Comparison of ENCODE assay signal across 27 cellular contexts in genomic region chr3:42721690-42722089, GRCh38. TPM values are rescaled to one million over a fixed set of nuclear protein-coding genes. Genes with fewer than 3 reads are reported as not detected.
DNase-seq lines count a peak whose midpoint lies in the region; ATAC-seq and TF ChIP-seq lines count a peak whose summit lies in the region.
"Had no signal": no experiment of that assay in that cellular context is flagged by ENCODE, and none has a peak within 500 bp of the region (broad histone marks: within the 10 kb centered on the region; RNA-seq: fewer than 3 reads in every experiment).

No MANE protein-coding gene starts in this region.

- no peaks in the 10 kb centered on the region for H3K9me3 ChIP-seq in heart left ventricle
- H3K9me3 ChIP-seq in right atrium auricular region = no peaks in the 10 kb centered on the region
- H3K9me3 ChIP-seq: ascending aorta, neutrophil had no signal

- intact Hi-C loops in heart left ventricle (cut with DNase I) (loop anchor here in 1 of 10 donors (2.0 kb wide), 1 partner anchor 19 kb away; the partner anchor contains the start of gene HHATL), cardiac septum (cut with DNase I) (no loop called here), sciatic nerve (cut with DNase I) (no loop called here)

- H3K4me3 ChIP-seq in heart left ventricle (no peak overlapping the region), right atrium auricular region (no peak overlapping the region)
- H3K4me3 ChIP-seq: ascending aorta, smooth muscle cell had no signal

- TF ChIP-seq POLR2A in heart left ventricle (IDR thresholded peaks at IDR 0.05) = no peak

- H3K27me3 ChIP-seq in heart left ventricle (peaks cover 0 to 2% (median 0%) of the 10 kb centered on the region in 9 donors), right atrium auricular region (no peaks in the 10 kb centered on the region)
- H3K27me3 ChIP-seq: ascending aorta, neutrophil had no signal

- H3K9me3 Mint-ChIP-seq in activated naive CD4-positive, alpha-beta T cell treated with anti-CD3 and anti-CD28 coated beads, Interleukin-2, amount 50 U/mL, for 72 hours = no peaks in the 10 kb centered on the region
- H3K9me3 Mint-ChIP-seq: activated naive CD4-positive, alpha-beta T cell treated with anti-CD3 and anti-CD28 coated beads, Interleukin-2, amount 10 ng/mL, durations not matched to agents 7 days and 5 days; memory B cell had no signal

- peak overlapping the region in 11 of 12 donors; percentile 21 to 79 (median 50) for H3K27ac ChIP-seq in heart left ventricle
- H3K27ac ChIP-seq in right atrium auricular region = peak overlapping the region; percentile 82 to 86
- H3K27ac ChIP-seq: neutrophil had no signal

- no peaks in the 10 kb centered on the region for H3K36me3 Mint-ChIP-seq in activated naive CD4-positive, alpha-beta T cell treated with anti-CD3 and anti-CD28 coated beads, Interleukin-2, amount 50 U/mL, for 72 hours
- H3K36me3 Mint-ChIP-seq: activated naive CD4-positive, alpha-beta T cell treated with anti-CD3 and anti-CD28 coated beads, Interleukin-2, amount 10 ng/mL, durations not matched to agents 7 days and 5 days; memory B cell had no signal

- ATAC-seq in heart left ventricle (peak in 2 of 4 donors; percentile 68 to 75), sciatic nerve (peak; percentile 59), HG02973 (IDR thresholded peaks at IDR 0.05; ENCODE audit: unreplicated experiment) (no peak)
- ATAC-seq in activated naive CD4-positive, alpha-beta T cell treated with anti-CD3 and anti-CD28 coated beads, Interleukin-2, amount 50 U/mL, for 72 hours = no peak
- ATAC-seq: SK-N-SH treated with all-trans-retinoic acid at 6 μM for 48 hours had no signal

- TF ChIP-seq CTCF in heart left ventricle (IDR thresholded peaks at IDR 0.05) = no peak
- TF ChIP-seq CTCF in right atrium auricular region (IDR thresholded peaks at IDR 0.05) = no peak

- H3K36me3 ChIP-seq in heart left ventricle = no peaks in the 10 kb centered on the region
- no peaks in the 10 kb centered on the region for H3K36me3 ChIP-seq in right atrium auricular region
- H3K36me3 ChIP-seq: ascending aorta, neutrophil had no signal

- 11 to 31% (median 29%) methylated on average over 1 of the region's 1 CpG for WGBS in heart left ventricle, 4 donors

- no peak overlapping the region for H3K27ac Mint-ChIP-seq in activated naive CD4-positive, alpha-beta T cell treated with anti-CD3 and anti-CD28 coated beads, Interleukin-2, amount 50 U/mL, for 72 hours
- H3K27ac Mint-ChIP-seq: activated naive CD4-positive, alpha-beta T cell treated with anti-CD3 and anti-CD28 coated beads, Interleukin-2, amount 10 ng/mL, durations not matched to agents 7 days and 5 days; memory B cell had no signal

- DNase-seq in heart left ventricle (peak in 2 of 5 donors; percentile 22 to 23), cardiac septum (ENCODE audit: low spot score) (no peak), right atrium auricular region (ENCODE audit: low spot score) (peak; percentile 40), sciatic nerve (ENCODE audit: low spot score) (no peak), COLO829 (ENCODE audit: low spot score) (no peak), NCI-H510A treated with DMSO at 0.1 percent for 48 hours (lab: John Stamatoyannopoulos, UW) (no peak)
- no peak for DNase-seq in activated naive CD4-positive, alpha-beta T cell treated with anti-CD3 and anti-CD28 coated beads, Interleukin-2, amount 50 U/mL, for 72 hours (ENCODE audit: low spot score in 2 of 2)
- DNase-seq: 8988T; activated CD4-positive, alpha-beta T cell treated with anti-CD3 and anti-CD28 coated beads for 4 hours; activated naive CD4-positive, alpha-beta T cell treated with anti-CD3 and anti-CD28 coated beads, Interleukin-2, amount 10 ng/mL, durations not matched to agents 7 days and 5 days; activated T-cell treated with anti-CD3 and anti-CD28 coated beads, Interleukin-2, amount 50 U/mL, for 48 hours; central memory CD4-positive, alpha-beta T cell; DMS53; GDM1; IMR-90; NCI-H1092; NCI-H2029; RPMI8226 had no signal

- H3K4me1 ChIP-seq in heart left ventricle = peaks cover 0 to 30% (median 2%) of the 10 kb centered on the region in 12 donors
- no peaks in the 10 kb centered on the region for H3K4me1 ChIP-seq in right atrium auricular region

RNA-seq across cellular contexts. Expression of gene HHATL, which starts 19.1 kb away (rescaled TPM):
- total RNA-seq in heart left ventricle (100 to 1,000 TPM; 305 to 823 (median 538) TPM), cardiac septum (505 TPM), right atrium auricular region (100 to 1,000 TPM; 444 to 908 TPM), sciatic nerve (not detected)
- polyA plus RNA-seq in heart left ventricle = 1,000 to 10,000 TPM in 1 of 2 donors, 100 to 1,000 TPM in 1; 188 to 1,023 TPM
- total RNA-seq in activated naive CD4-positive, alpha-beta T cell treated with anti-CD3 and anti-CD28 coated beads, Interleukin-2, amount 50 U/mL, for 72 hours = not detected
- total RNA-seq: ascending aorta; fibroblast of villous mesenchyme; IMR-90; kidney epithelial cell; smooth muscle cell; T-helper 2 cell treated with Interferon-gamma antibody and Interleukin-4, amounts not matched to agents 100 ng/mL and 5 ng/mL, for 36 hours had no signal
- polyA plus RNA-seq: IMR-90, smooth muscle cell had no signal

RNA-seq across cellular contexts. Expression of gene KLHL40, which starts 36.4 kb away (rescaled TPM):
- 1 to 10 TPM in 2 of 9 donors, under 1 TPM in 6, not detected in 1; 0.19 to 5.6 (median 0.73) TPM for total RNA-seq in heart left ventricle
- 1 to 10 TPM in 1 of 2 donors, under 1 TPM in 1; 0.61 to 6.8 TPM for polyA plus RNA-seq in heart left ventricle
- 0.57 TPM for total RNA-seq in cardiac septum
- under 1 TPM; 0.15 to 0.63 TPM for total RNA-seq in right atrium auricular region
- total RNA-seq in sciatic nerve = 0.13 TPM
- not detected for total RNA-seq in activated naive CD4-positive, alpha-beta T cell treated with anti-CD3 and anti-CD28 coated beads, Interleukin-2, amount 50 U/mL, for 72 hours
- total RNA-seq: ascending aorta; fibroblast of villous mesenchyme; IMR-90; kidney epithelial cell; smooth muscle cell; T-helper 2 cell treated with Interferon-gamma antibody and Interleukin-4, amounts not matched to agents 100 ng/mL and 5 ng/mL, for 36 hours had no signal
- polyA plus RNA-seq: IMR-90, smooth muscle cell had no signal

RNA-seq across cellular contexts. Expression of gene CCDC13, which starts 51.4 kb away (rescaled TPM):
- 1 to 10 TPM in 1 of 9 donors, under 1 TPM in 7, not detected in 1; 0.44 to 1.4 (median 0.83) TPM for total RNA-seq in heart left ventricle
- polyA plus RNA-seq in heart left ventricle = 1 to 10 TPM in 1 of 2 donors, under 1 TPM in 1; 0.53 to 1.1 TPM
- total RNA-seq in cardiac septum = 1.1 TPM
- under 1 TPM in 1 of 2 donors, not detected in 1; 0.35 TPM for total RNA-seq in right atrium auricular region
- total RNA-seq in sciatic nerve = 3.1 TPM
- total RNA-seq in activated naive CD4-positive, alpha-beta T cell treated with anti-CD3 and anti-CD28 coated beads, Interleukin-2, amount 50 U/mL, for 72 hours = under 1 TPM; 0.34 to 0.70 TPM
- total RNA-seq: smooth muscle cell had no signal
- polyA plus RNA-seq: smooth muscle cell had no signal

Comparison
In these comparisons a context has a peak if more than half of its experiments do, and no peak if none do; other contexts are left out.
1. RNA of gene HHATL, which starts 19.1 kb away (total RNA-seq): 444 to 908 TPM in right atrium auricular region, 305 to 823 TPM in heart left ventricle and 505 TPM in cardiac septum (single experiment); not detected in sciatic nerve (single experiment) and not detected in activated naive CD4-positive, alpha-beta T cell treated with anti-CD3 and anti-CD28 coated beads, Interleukin-2, amount 50 U/mL, for 72 hours; every median in the first group is over 100 times any median in the second.